8 cellular contexts compared by ENCODE assay signal in genomic region chr2:199458017-199458805, GRCh38. TPM values are rescaled to one million over a fixed set of nuclear protein-coding genes. Genes with fewer than 3 reads are reported as not detected.
A peak's percentile ranks its signal among the peaks of the same experiment; 100 is the strongest.
DNase-seq lines count a peak whose midpoint lies in the region; ATAC-seq and TF ChIP-seq lines count a peak whose summit lies in the region.

No MANE protein-coding gene starts in this region.

- peaks cover 37% of the 10 kb centered on the region for H3K27me3 ChIP-seq in adrenal gland
- peaks cover 40% of the 10 kb centered on the region for H3K27me3 ChIP-seq in iPS-15b (ENCODE audit: control insufficient read depth, insufficient read depth, low read length)
- peaks cover 29 to 100% (median 81%) of the 10 kb centered on the region in 7 donors for H3K27me3 ChIP-seq in spleen (replicated peaks in 1 of 7)

- H3K27ac ChIP-seq in adrenal gland (peak overlapping the region; percentile 54 to 92 (median 86)), spleen (peak overlapping the region in 6 of 8 donors; percentile 63 to 83 (median 71))

- intact Hi-C loops in adrenal gland (cut with DNase I) (no loop called here), spleen (cut with DNase I; ENCODE audit: low total_unique reads) (no loop called here)

- peaks cover 23 to 38% of the 10 kb centered on the region in 2 donors for H3K4me1 ChIP-seq in adrenal gland (replicated peaks in 1 of 2)
- no peaks in the 10 kb centered on the region for H3K4me1 ChIP-seq in iPS-15b (ENCODE audit: control insufficient read depth, insufficient read depth, low read length)
- peaks cover 24 to 66% (median 50%) of the 10 kb centered on the region in 6 donors for H3K4me1 ChIP-seq in spleen

- no peaks in the 10 kb centered on the region for H3K36me3 ChIP-seq in adrenal gland (replicated peaks in 1 of 2)
- H3K36me3 ChIP-seq in iPS-15b (ENCODE audit: control insufficient read depth, insufficient read depth, low read length), result no peaks in the 10 kb centered on the region
- no peaks in the 10 kb centered on the region for H3K36me3 ChIP-seq in spleen

- DNase-seq in NCI-H2081 (lab: John Stamatoyannopoulos, UW) (peak; percentile 59 to 78), NCI-H2081 treated with DMSO at 0.1 percent for 48 hours (lab: John Stamatoyannopoulos, UW) (no peak), HFF-Myc (ENCODE audit: extremely low read depth, low read depth) (no peak), NCI-H510A (lab: John Stamatoyannopoulos, UW) (peak; percentile 53), adrenal gland (peak in 5 of 7 donors; percentile 40 to 51 (median 42)), spleen (peak; percentile 84)

- H3K4me3 ChIP-seq in HFF-Myc (replicated peaks; ENCODE audit: low read depth, low read length) (peak overlapping the region; percentile 67), adrenal gland (peak overlapping the region; percentile 65 to 79 (median 78)), iPS-15b (ENCODE audit: low read depth, low read length) (peak overlapping the region; percentile 83), spleen (peak overlapping the region; percentile 73 to 98 (median 90))

- ATAC-seq in GM21786 (IDR thresholded peaks at IDR 0.05; ENCODE audit: unreplicated experiment), result no peak

- 0 to 1% (median 1%) methylated on average over 25 to 75 of the region's 75 CpGs for WGBS in adrenal gland, 4 donors
- WGBS in spleen, 5 donors, result 1 to 2% (median 1%) methylated on average over 42 to 75 of the region's 75 CpGs

- H3K9ac ChIP-seq in iPS-15b (ENCODE audit: low read depth, low read length), result no peak overlapping the region

- H3K9me3 ChIP-seq in adrenal gland (replicated peaks in 1 of 3) (no peaks in the 10 kb centered on the region), iPS-15b (ENCODE audit: control insufficient read depth, insufficient read depth, low read length) (no peaks in the 10 kb centered on the region), spleen (peaks cover 0 to 18% (median 0%) of the 10 kb centered on the region in 8 donors)

- TF ChIP-seq CTCF in HFF-Myc (IDR thresholded peaks at IDR 0.05; ENCODE audit: low read depth, low read length, missing control alignments), result no peak
- TF ChIP-seq CTCF in adrenal gland (IDR thresholded peaks at IDR 0.05), result no peak
- no peak for TF ChIP-seq CTCF in spleen (IDR thresholded peaks at IDR 0.05 in 8 of 11, conservative IDR thresholded peaks at IDR 0.05 in 3 of 11)

- TF ChIP-seq POLR2A in adrenal gland (IDR thresholded peaks at IDR 0.05), result peak in 1 of 2 donors; percentile 42
- no peak for TF ChIP-seq POLR2A in spleen (IDR thresholded peaks at IDR 0.05)

RNA-seq across cellular contexts. Expression of gene SATB2, which starts 0.5 kb away (rescaled TPM):
- total RNA-seq in adrenal gland, result 10 to 100 TPM in 6 of 8 donors, 1 to 10 TPM in 2; 8.9 to 18.3 (median 12.7) TPM
- polyA plus RNA-seq in adrenal gland, result 1 to 10 TPM; 5.8 to 6.8 (median 6.4) TPM
- 1 to 10 TPM; 1.9 to 3.0 (median 2.7) TPM for total RNA-seq in spleen
- under 1 TPM; 0.39 to 0.58 (median 0.50) TPM for polyA plus RNA-seq in spleen

Comparison
In these comparisons a context has a peak if more than half of its experiments do, and no peak if none do; other contexts are left out.
1. DNase-seq: peak in NCI-H2081 (2 of 2), NCI-H510A (single experiment), adrenal gland (5 of 7) and spleen (single experiment); none in NCI-H2081 treated with DMSO at 0.1 percent for 48 hours (single experiment) and HFF-Myc (single experiment).
2. Peak in every context shown above with its lines, with median percentiles within 50 percentile points of each other: H3K4me3 ChIP-seq.